Comparison of ENCODE assay signal across 22 cellular contexts in genomic region chr13:107339209-107339608, GRCh38.
DNase-seq lines count a peak whose midpoint lies in the region; ATAC-seq and TF ChIP-seq lines count a peak whose summit lies in the region.
"Had no signal": no experiment of that assay in that cellular context is flagged by ENCODE, and none has a peak within 500 bp of the region (broad histone marks: within the 10 kb centered on the region; RNA-seq: fewer than 3 reads in every experiment).

No MANE protein-coding gene starts in this region.

- no peak overlapping the region for H4K5ac ChIP-seq in mesendoderm (ENCODE audit: low read length)

- POLR2A ChIA-PET in PC-3 (lab: Charles Lee; ENCODE audit: unreplicated experiment): no interaction called here

- intact Hi-C loops in PC-3 (cut with micrococcal nuclease): no loop called here

- no peak for TF ChIP-seq CTCF in PC-3 (conservative IDR thresholded peaks at IDR 0.05; ENCODE audit: low read depth, low read length)
- no peak for TF ChIP-seq CTCF in astrocyte of the spinal cord (IDR thresholded peaks at IDR 0.05; ENCODE audit: low read depth, low read length)

- no peaks in the 10 kb centered on the region for H3K36me3 ChIP-seq in PC-3 (ENCODE audit: low read depth, low read length)
- H3K36me3 ChIP-seq in mesendoderm (ENCODE audit: control insufficient read depth, insufficient read depth, low read length): no peaks in the 10 kb centered on the region
- no peaks in the 10 kb centered on the region for H3K36me3 ChIP-seq in H7 (replicated peaks; ENCODE audit: control insufficient read depth, insufficient read depth, low read length)
- H3K36me3 ChIP-seq: brain microvascular endothelial cell had no signal

- H3K4me1 ChIP-seq in PC-3 (ENCODE audit: insufficient read depth, low read length): no peaks in the 10 kb centered on the region
- H3K4me1 ChIP-seq in mesendoderm (ENCODE audit: control insufficient read depth, low read depth, low read length): no peaks in the 10 kb centered on the region
- H3K4me1 ChIP-seq: foreskin keratinocyte, parathyroid adenoma had no signal

- no peak overlapping the region for H2BK15ac ChIP-seq in mesendoderm (replicated peaks; ENCODE audit: low read depth)

- H3K27ac ChIP-seq in PC-3 (ENCODE audit: low read length) (no peak overlapping the region), mesendoderm (ENCODE audit: low read depth, low read length) (no peak overlapping the region), substantia nigra (ENCODE audit: low read depth, low read length, poor library complexity, severe bottlenecking) (no peak overlapping the region)
- H3K27ac ChIP-seq: brain microvascular endothelial cell, foreskin keratinocyte, parathyroid adenoma had no signal

- no peak overlapping the region for H2AFZ ChIP-seq in PC-3 (ENCODE audit: low read length)
- H2AFZ ChIP-seq: parathyroid adenoma had no signal

- H3K27me3 ChIP-seq in PC-3 (ENCODE audit: low read length): no peaks in the 10 kb centered on the region
- no peaks in the 10 kb centered on the region for H3K27me3 ChIP-seq in mesendoderm (ENCODE audit: insufficient read depth, low read length, poor library complexity)
- H3K27me3 ChIP-seq in H7 (ENCODE audit: control insufficient read depth, insufficient read depth, low read length): no peaks in the 10 kb centered on the region
- H3K27me3 ChIP-seq: brain microvascular endothelial cell, foreskin keratinocyte had no signal

- no peaks in the 10 kb centered on the region for H3K9me2 ChIP-seq in PC-3 (replicated peaks; ENCODE audit: low read length)

- no peak overlapping the region for H2BK120ac ChIP-seq in mesendoderm (ENCODE audit: low read depth, low read length)

- no peak overlapping the region for H3K4me2 ChIP-seq in PC-3 (ENCODE audit: low read length)
- H3K4me2 ChIP-seq in mesendoderm (ENCODE audit: low read length): no peak overlapping the region

- no peak overlapping the region for H4K8ac ChIP-seq in mesendoderm (ENCODE audit: low read depth, low read length)

- no peaks in the 10 kb centered on the region for H3K79me2 ChIP-seq in PC-3 (ENCODE audit: low read length)
- no peaks in the 10 kb centered on the region for H3K79me2 ChIP-seq in mesendoderm (ENCODE audit: control insufficient read depth, insufficient read depth, low read length)
- H3K79me2 ChIP-seq: parathyroid adenoma had no signal

- no peak overlapping the region for H3K4me3 ChIP-seq in PC-3 (ENCODE audit: low read length)
- H3K4me3 ChIP-seq in astrocyte of the spinal cord (ENCODE audit: low read depth, low read length): no peak overlapping the region
- H3K4me3 ChIP-seq in mesendoderm (ENCODE audit: low read length): no peak overlapping the region
- H3K4me3 ChIP-seq in H7 (ENCODE audit: insufficient read depth, low read depth, low read length): no peak overlapping the region

- no peak overlapping the region for H3K56ac ChIP-seq in mesendoderm (ENCODE audit: low read length)

- no CpG with 5 or more reads among the region's 4 CpGs for WGBS in mesendoderm (ENCODE audit: extremely low coverage, insufficient coverage, low lambda C conversion rate)

- no peak overlapping the region for H3K18ac ChIP-seq in mesendoderm (ENCODE audit: low read length)

- H3K23ac ChIP-seq in mesendoderm (ENCODE audit: low read length): no peak overlapping the region

- peak; percentile 55 for ATAC-seq in PC-3
- ATAC-seq: activated T-helper 17 cell treated with anti-CD3 and anti-CD28 coated beads, Interleukin-2, amount 50 U/mL, for 72 hours; foreskin keratinocyte; naive thymus-derived CD8-positive, alpha-beta T cell; Right ventricle myocardium inferior; sciatic nerve had no signal

- BruUV-seq in PC-3 (replicated peaks; lab: Mats Ljungman, UMichigan): no TSS peak

- no peaks in the 10 kb centered on the region for H3K9me3 ChIP-seq in PC-3 (ENCODE audit: low read length)

- no peaks in the 10 kb centered on the region for H4K20me1 ChIP-seq in PC-3 (ENCODE audit: low read length)

- H3K4ac ChIP-seq in mesendoderm (ENCODE audit: low read depth, low read length): no peak overlapping the region

- H2AK5ac ChIP-seq in mesendoderm (ENCODE audit: low read length): no peak overlapping the region

- in situ Hi-C loops in astrocyte of the spinal cord (cut with HindIII; ENCODE audit: low sequenced_read_pairs): no loop called here

- H3K79me1 ChIP-seq in mesendoderm (ENCODE audit: low read length): no peaks in the 10 kb centered on the region

- no peak overlapping the region for H3K9ac ChIP-seq in PC-3 (ENCODE audit: low read length)
- no peak overlapping the region for H3K9ac ChIP-seq in mesendoderm (ENCODE audit: low read length)
- H3K9ac ChIP-seq: parathyroid adenoma had no signal

- CTCF ChIA-PET in PC-3 (lab: Charles Lee): no interaction called here

- no peaks in the 10 kb centered on the region for H3F3A ChIP-seq in PC-3 (ENCODE audit: low read length, unreplicated experiment)

- DNase-seq in H4 (ENCODE audit: low spot score): peak; percentile 6
- DNase-seq in PC-3: peak; percentile 52
- peak; percentile 29 for DNase-seq in astrocyte of the spinal cord (ENCODE audit: low read depth, low spot score)
- peak; percentile 48 for DNase-seq in mesendoderm
- no peak for DNase-seq in substantia nigra (lab: John Stamatoyannopoulos, UW)
- DNase-seq in H7: no peak
- no peak for DNase-seq in stimulated activated CD4-positive, alpha-beta T cell treated with anti-CD3 and anti-CD28 coated beads, Interleukin-15, amount 100 ng/mL, for 24 hours
- no peak for DNase-seq in activated naive CD4-positive, alpha-beta T cell treated with anti-CD3 and anti-CD28 coated beads, Interleukin-2, amount 50 U/mL, for 16 hours
- DNase-seq: activated CD4-positive, alpha-beta T cell treated with anti-CD3 and anti-CD28 coated beads for 4 hours; activated naive CD8-positive, alpha-beta T cell treated with anti-CD3 and anti-CD28 coated beads for 36 hours; brain microvascular endothelial cell; foreskin keratinocyte; hypothalamus; naive thymus-derived CD8-positive, alpha-beta T cell; NCI-H1092 treated with DMSO at 0.1 percent for 48 hours; NCI-H2081 treated with DMSO at 0.1 percent for 48 hours; NCI-H524 treated with DMSO at 0.1 percent for 48 hours; T-helper 1 cell had no signal

- no peak overlapping the region for H2BK5ac ChIP-seq in mesendoderm (ENCODE audit: low read length)

Comparison
In these comparisons a context has a peak if more than half of its experiments do, and no peak if none do; other contexts are left out.
1. DNase-seq: peak in H4 (single experiment), PC-3 (single experiment), astrocyte of the spinal cord (single experiment) and mesendoderm (single experiment); none in substantia nigra (0 of 49), H7 (single experiment), stimulated activated CD4-positive, alpha-beta T cell treated with anti-CD3 and anti-CD28 coated beads, Interleukin-15, amount 100 ng/mL, for 24 hours (single experiment) and activated naive CD4-positive, alpha-beta T cell treated with anti-CD3 and anti-CD28 coated beads, Interleukin-2, amount 50 U/mL, for 16 hours (single experiment).